18 cellular contexts compared by ENCODE assay signal in genomic region chr2:178304262-178304661, GRCh38.
"Had no signal": no experiment of that assay in that cellular context is flagged by ENCODE, and none has a peak within 500 bp of the region (broad histone marks: within the 10 kb centered on the region; RNA-seq: fewer than 3 reads in every experiment).

No MANE protein-coding gene starts in this region.

- H3K36me3 Mint-ChIP-seq: activated CD8-positive, alpha-beta memory T cell treated with anti-CD3 and anti-CD28 coated beads, Interleukin-2, amount 10 ng/mL, durations not matched to agents 7 days and 5 days; activated naive CD4-positive, alpha-beta T cell treated with anti-CD3 and anti-CD28 coated beads, Interleukin-2, amount 50 U/mL, for 24 hours had no signal

- H3K4me3 Mint-ChIP-seq: activated CD8-positive, alpha-beta memory T cell treated with anti-CD3 and anti-CD28 coated beads, Interleukin-2, amount 10 ng/mL, durations not matched to agents 7 days and 5 days; activated naive CD4-positive, alpha-beta T cell treated with anti-CD3 and anti-CD28 coated beads, Interleukin-2, amount 50 U/mL, for 24 hours; activated T-cell treated with anti-CD3 and anti-CD28 coated beads, Interleukin-2, amount 50 U/mL, for 24 hours; nephron had no signal

- DNase-seq: activated CD4-positive, alpha-beta T cell treated with anti-CD3 and anti-CD28 coated beads for 1 hour; activated CD4-positive, alpha-beta T cell treated with anti-CD3 and anti-CD28 coated beads, Interleukin-2, amount 50 U/mL, for 48 hours; activated CD8-positive, alpha-beta memory T cell treated with anti-CD3 and anti-CD28 coated beads, Interleukin-2, amount 10 ng/mL, durations not matched to agents 7 days and 5 days; activated effector memory CD4-positive, alpha-beta T cell treated with Interleukin-2 at 50 U/mL for 16 hours; activated T-cell treated with anti-CD3 and anti-CD28 coated beads, Interleukin-2, amount 50 U/mL, for 24 hours; amniotic stem cell; body of pancreas; central memory CD4-positive, alpha-beta T cell; effector CD8-positive, alpha-beta T cell; gastrocnemius medialis; heart right ventricle; left ventricle myocardium inferior; mesenchymal stem cell; retina; stimulated activated CD4-positive, alpha-beta T cell treated with anti-CD3 and anti-CD28 coated beads, Interleukin-15, amount 100 ng/mL, for 24 hours; stimulated activated CD4-positive, alpha-beta T cell treated with anti-CD3 and anti-CD28 coated beads, Interleukin-4, amount 100 ng/mL, for 24 hours had no signal

- H3K27ac Mint-ChIP-seq: activated CD8-positive, alpha-beta memory T cell treated with anti-CD3 and anti-CD28 coated beads, Interleukin-2, amount 10 ng/mL, durations not matched to agents 7 days and 5 days; activated naive CD4-positive, alpha-beta T cell treated with anti-CD3 and anti-CD28 coated beads, Interleukin-2, amount 50 U/mL, for 24 hours; activated T-cell treated with anti-CD3 and anti-CD28 coated beads, Interleukin-2, amount 50 U/mL, for 24 hours; nephron had no signal

- ATAC-seq: activated CD8-positive, alpha-beta memory T cell treated with anti-CD3 and anti-CD28 coated beads, Interleukin-2, amount 10 ng/mL, durations not matched to agents 7 days and 5 days; body of pancreas; gastrocnemius medialis; heart right ventricle had no signal

- H3K4me1 Mint-ChIP-seq: activated CD8-positive, alpha-beta memory T cell treated with anti-CD3 and anti-CD28 coated beads, Interleukin-2, amount 10 ng/mL, durations not matched to agents 7 days and 5 days; activated naive CD4-positive, alpha-beta T cell treated with anti-CD3 and anti-CD28 coated beads, Interleukin-2, amount 50 U/mL, for 24 hours; nephron had no signal

- H3K27me3 Mint-ChIP-seq: activated naive CD4-positive, alpha-beta T cell treated with anti-CD3 and anti-CD28 coated beads, Interleukin-2, amount 50 U/mL, for 24 hours had no signal

- H3K9me3 Mint-ChIP-seq: activated naive CD4-positive, alpha-beta T cell treated with anti-CD3 and anti-CD28 coated beads, Interleukin-2, amount 50 U/mL, for 24 hours; activated T-cell treated with anti-CD3 and anti-CD28 coated beads, Interleukin-2, amount 50 U/mL, for 24 hours; nephron had no signal
